In the genomic region with DNA sequence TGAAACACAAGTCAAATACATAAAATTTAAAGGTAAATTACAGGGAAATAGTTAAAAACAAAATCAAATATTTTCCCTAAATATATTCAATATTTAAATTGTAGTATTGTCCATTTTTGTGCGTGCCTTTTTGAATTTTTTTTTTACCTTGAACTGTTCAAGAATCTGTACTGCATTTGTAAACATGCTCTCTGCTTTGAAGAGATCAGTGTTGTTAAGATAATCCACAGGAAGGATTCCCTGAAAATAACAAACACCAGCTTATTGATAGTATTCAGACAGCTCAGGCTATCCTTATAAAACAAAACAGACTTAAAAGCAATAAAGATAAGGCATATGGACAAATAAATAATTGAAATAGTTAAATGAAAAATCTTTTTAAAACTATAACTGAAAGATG, we compare ENCODE assay signal across 7 cellular contexts.
"Had no signal": no experiment of that assay in that cellular context is flagged by ENCODE, and none has a peak within 500 bp of the region (broad histone marks: within the 10 kb centered on the region; RNA-seq: fewer than 3 reads in every experiment).

No MANE protein-coding gene starts in this region.

- ATAC-seq: GM12878 had no signal

- H3K4me3 ChIP-seq: GM12878 had no signal

- DNase-seq: GDM1, GF-D8 had no signal

- FAIRE-seq: GM12891, GM12892, GM18507, GM19239 had no signal
